ENCODE assay signal across 19 cellular contexts in genomic region chrX:139049455-139049854, GRCh38.
DNase-seq lines count a peak whose midpoint lies in the region; ATAC-seq, FAIRE-seq and TF ChIP-seq lines count a peak whose summit lies in the region.
"Had no signal": no experiment of that assay in that cellular context is flagged by ENCODE, and none has a peak within 500 bp of the region (broad histone marks: within the 10 kb centered on the region; RNA-seq: fewer than 3 reads in every experiment).

No MANE protein-coding gene starts in this region.

- no peaks in the 10 kb centered on the region for H3K36me3 Mint-ChIP-seq in astrocyte (ENCODE audit: low read depth, unreplicated experiment)

- no peaks in the 10 kb centered on the region for H3K4me1 ChIP-seq in GM23248 (ENCODE audit: insufficient read depth)
- no peaks in the 10 kb centered on the region for H3K4me1 ChIP-seq in astrocyte (ENCODE audit: insufficient read depth, low read length)
- H3K4me1 ChIP-seq: A549 had no signal

- peak; percentile 15 for DNase-seq in GM23248
- peak; percentile 50 for DNase-seq in astrocyte (ENCODE audit: low read depth)
- DNase-seq in iris pigment epithelial cell (ENCODE audit: low read depth) = peak; percentile 0
- peak; percentile 15 for DNase-seq in renal cortical epithelial cell (ENCODE audit: low read depth)
- DNase-seq in stimulated activated naive CD8-positive, alpha-beta T cell treated with anti-CD3 and anti-CD28 coated beads, Interleukin-15, Interleukin-2, amounts not matched to agents 100 U/mL and 50 U/mL, for 24 hours = no peak
- DNase-seq: AML-193, DMS79, HCEC 1CT, NCI-H1694 treated with DMSO at 0.1 percent for 48 hours, NCI-H2107, NCI-H226, NCI-H524, PC-3 had no signal

- ATAC-seq in GM21825 (IDR thresholded peaks at IDR 0.05; ENCODE audit: unreplicated experiment) = no peak
- no peak for ATAC-seq in stimulated activated naive CD8-positive, alpha-beta T cell treated with anti-CD3 and anti-CD28 coated beads, Interleukin-15, Interleukin-2, amounts not matched to agents 100 U/mL and 50 U/mL, for 24 hours
- ATAC-seq in HG02870 (IDR thresholded peaks at IDR 0.05; ENCODE audit: unreplicated experiment) = no peak
- ATAC-seq: A549, GM23338, PC-3 had no signal

- no peak for FAIRE-seq in astrocyte (lab: Jason Lieb, UNC)
- FAIRE-seq: D721Med had no signal

- H2AFZ ChIP-seq in GM23248 (no peak overlapping the region), astrocyte (ENCODE audit: low read depth, low read length) (no peak overlapping the region)
- H2AFZ ChIP-seq: GM23338 had no signal

- H3K9me3 Mint-ChIP-seq in astrocyte (ENCODE audit: unreplicated experiment) = no peaks in the 10 kb centered on the region

- in situ Hi-C loops in GM23248 (cut with MboI) = no loop called here

- H3K27ac ChIP-seq in GM23248 = no peak overlapping the region
- no peak overlapping the region for H3K27ac ChIP-seq in astrocyte (ENCODE audit: low read depth, low read length)
- H3K27ac ChIP-seq: A549, C4-2B had no signal

- H3F3A ChIP-seq in GM23248 (ENCODE audit: insufficient read depth) = no peaks in the 10 kb centered on the region

- H3K4me3 Mint-ChIP-seq in astrocyte (ENCODE audit: unreplicated experiment) = no peak overlapping the region
- H3K4me3 Mint-ChIP-seq: GM23338 had no signal

- TF ChIP-seq CTCF in astrocyte (IDR thresholded peaks at IDR 0.05; ENCODE audit: insufficient read depth, low read depth, low read length) = no peak

- H3K9me3 ChIP-seq in GM23248 (ENCODE audit: low read depth) (no peaks in the 10 kb centered on the region), astrocyte (ENCODE audit: insufficient read depth, low read depth, low read length) (no peaks in the 10 kb centered on the region)
- H3K9me3 ChIP-seq: A549 had no signal

- H3K4me2 ChIP-seq in GM23248 (ENCODE audit: unreplicated experiment) (no peak overlapping the region), astrocyte (ENCODE audit: low read length) (no peak overlapping the region)
- H3K4me2 ChIP-seq: A549, GM23338 had no signal

- no peak overlapping the region for H3K9ac ChIP-seq in GM23248
- H3K9ac ChIP-seq in astrocyte (ENCODE audit: low read length) = no peak overlapping the region

- WGBS in GM23248 (ENCODE audit: low coverage in 1 of 2, low lambda C conversion rate in 2 of 2, missing lambda C conversion rate in 2 of 2), 2 experiments = 17 to 23% methylated on average over 1 of the region's 1 CpG

- H3K27me3 Mint-ChIP-seq in astrocyte (ENCODE audit: low read depth, unreplicated experiment) = no peaks in the 10 kb centered on the region

- H3K4me3 ChIP-seq in GM23248 = no peak overlapping the region
- no peak overlapping the region for H3K4me3 ChIP-seq in astrocyte (ENCODE audit: insufficient read depth, low read depth, low read length)
- H3K4me3 ChIP-seq: A549, GM23338 had no signal

- H3K36me3 ChIP-seq in GM23248 (ENCODE audit: low read depth) = no peaks in the 10 kb centered on the region
- no peaks in the 10 kb centered on the region for H3K36me3 ChIP-seq in astrocyte (ENCODE audit: insufficient read depth, low read length)

- H4K20me1 ChIP-seq in GM23248 (ENCODE audit: insufficient read depth) (no peaks in the 10 kb centered on the region), astrocyte (ENCODE audit: insufficient read depth, low read length) (no peaks in the 10 kb centered on the region)

- H3K27me3 ChIP-seq in GM23248 (replicated peaks; ENCODE audit: insufficient read depth) (no peaks in the 10 kb centered on the region), astrocyte (ENCODE audit: insufficient read depth, low read length) (no peaks in the 10 kb centered on the region)

- peaks cover 10% of the 10 kb centered on the region for H3K4me1 Mint-ChIP-seq in astrocyte (ENCODE audit: low read depth, unreplicated experiment)
- H3K4me1 Mint-ChIP-seq: GM23338 had no signal

- H3K9me2 ChIP-seq in GM23248 (ENCODE audit: insufficient read depth) = no peaks in the 10 kb centered on the region

- H3K79me2 ChIP-seq in GM23248 (ENCODE audit: insufficient read depth) (no peaks in the 10 kb centered on the region), astrocyte (ENCODE audit: insufficient read depth, low read length) (no peaks in the 10 kb centered on the region)

- no peak overlapping the region for H3K27ac Mint-ChIP-seq in astrocyte (ENCODE audit: unreplicated experiment)
- H3K27ac Mint-ChIP-seq: GM23338 had no signal
